Comparison of ENCODE assay signal across 1 cellular context in the genomic region with DNA sequence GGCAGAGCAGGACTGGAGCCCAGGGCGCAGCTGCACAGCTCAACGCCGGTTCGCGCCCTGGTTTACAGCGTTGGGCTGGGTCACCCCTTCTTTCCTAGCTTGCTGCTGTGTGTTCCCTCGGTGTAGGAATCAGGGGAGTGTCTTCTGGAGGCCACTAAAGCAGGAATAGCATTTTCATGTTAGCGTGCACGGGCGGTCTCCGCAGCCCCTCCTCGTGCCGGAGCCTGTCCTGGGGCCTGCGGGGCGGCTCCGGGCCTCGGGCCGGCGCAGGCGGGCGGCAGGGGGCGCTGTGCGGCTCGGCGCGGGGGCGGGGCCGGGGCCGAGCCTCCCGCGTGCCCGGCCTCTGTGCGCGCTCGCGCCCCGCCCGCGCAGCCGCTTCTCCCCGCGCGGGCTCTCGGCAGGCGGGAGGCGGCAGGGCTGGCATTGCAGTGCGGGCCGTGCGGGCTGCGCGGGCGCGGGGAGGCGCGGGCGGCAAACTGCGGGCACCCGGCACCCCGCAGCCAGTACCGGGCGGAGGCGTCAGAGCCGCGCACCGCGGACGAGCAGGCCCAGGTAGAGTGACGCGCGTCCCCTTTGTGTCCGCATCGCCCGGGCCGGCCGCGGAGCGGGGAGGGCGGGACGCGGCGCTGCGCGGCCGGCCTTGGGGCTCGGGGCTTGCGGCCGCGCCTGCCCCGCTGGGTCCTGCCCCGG.
TF ChIP-seq lines count a peak whose summit lies in the region.

A gene with protein sequence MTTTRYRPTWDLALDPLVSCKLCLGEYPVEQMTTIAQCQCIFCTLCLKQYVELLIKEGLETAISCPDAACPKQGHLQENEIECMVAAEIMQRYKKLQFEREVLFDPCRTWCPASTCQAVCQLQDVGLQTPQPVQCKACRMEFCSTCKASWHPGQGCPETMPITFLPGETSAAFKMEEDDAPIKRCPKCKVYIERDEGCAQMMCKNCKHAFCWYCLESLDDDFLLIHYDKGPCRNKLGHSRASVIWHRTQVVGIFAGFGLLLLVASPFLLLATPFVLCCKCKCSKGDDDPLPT (plus strand): TSS at position 342 of the 690 bp plus-strand sequence. CDS start 79,515 bp downstream, outside the sequence.

TF ChIP-seq in HepG2, 621 proteins besides CTCF, POLR2A, EP300 and RAD21 (continued from another document and continues in another):
- TF ChIP-seq, protein P1, sequence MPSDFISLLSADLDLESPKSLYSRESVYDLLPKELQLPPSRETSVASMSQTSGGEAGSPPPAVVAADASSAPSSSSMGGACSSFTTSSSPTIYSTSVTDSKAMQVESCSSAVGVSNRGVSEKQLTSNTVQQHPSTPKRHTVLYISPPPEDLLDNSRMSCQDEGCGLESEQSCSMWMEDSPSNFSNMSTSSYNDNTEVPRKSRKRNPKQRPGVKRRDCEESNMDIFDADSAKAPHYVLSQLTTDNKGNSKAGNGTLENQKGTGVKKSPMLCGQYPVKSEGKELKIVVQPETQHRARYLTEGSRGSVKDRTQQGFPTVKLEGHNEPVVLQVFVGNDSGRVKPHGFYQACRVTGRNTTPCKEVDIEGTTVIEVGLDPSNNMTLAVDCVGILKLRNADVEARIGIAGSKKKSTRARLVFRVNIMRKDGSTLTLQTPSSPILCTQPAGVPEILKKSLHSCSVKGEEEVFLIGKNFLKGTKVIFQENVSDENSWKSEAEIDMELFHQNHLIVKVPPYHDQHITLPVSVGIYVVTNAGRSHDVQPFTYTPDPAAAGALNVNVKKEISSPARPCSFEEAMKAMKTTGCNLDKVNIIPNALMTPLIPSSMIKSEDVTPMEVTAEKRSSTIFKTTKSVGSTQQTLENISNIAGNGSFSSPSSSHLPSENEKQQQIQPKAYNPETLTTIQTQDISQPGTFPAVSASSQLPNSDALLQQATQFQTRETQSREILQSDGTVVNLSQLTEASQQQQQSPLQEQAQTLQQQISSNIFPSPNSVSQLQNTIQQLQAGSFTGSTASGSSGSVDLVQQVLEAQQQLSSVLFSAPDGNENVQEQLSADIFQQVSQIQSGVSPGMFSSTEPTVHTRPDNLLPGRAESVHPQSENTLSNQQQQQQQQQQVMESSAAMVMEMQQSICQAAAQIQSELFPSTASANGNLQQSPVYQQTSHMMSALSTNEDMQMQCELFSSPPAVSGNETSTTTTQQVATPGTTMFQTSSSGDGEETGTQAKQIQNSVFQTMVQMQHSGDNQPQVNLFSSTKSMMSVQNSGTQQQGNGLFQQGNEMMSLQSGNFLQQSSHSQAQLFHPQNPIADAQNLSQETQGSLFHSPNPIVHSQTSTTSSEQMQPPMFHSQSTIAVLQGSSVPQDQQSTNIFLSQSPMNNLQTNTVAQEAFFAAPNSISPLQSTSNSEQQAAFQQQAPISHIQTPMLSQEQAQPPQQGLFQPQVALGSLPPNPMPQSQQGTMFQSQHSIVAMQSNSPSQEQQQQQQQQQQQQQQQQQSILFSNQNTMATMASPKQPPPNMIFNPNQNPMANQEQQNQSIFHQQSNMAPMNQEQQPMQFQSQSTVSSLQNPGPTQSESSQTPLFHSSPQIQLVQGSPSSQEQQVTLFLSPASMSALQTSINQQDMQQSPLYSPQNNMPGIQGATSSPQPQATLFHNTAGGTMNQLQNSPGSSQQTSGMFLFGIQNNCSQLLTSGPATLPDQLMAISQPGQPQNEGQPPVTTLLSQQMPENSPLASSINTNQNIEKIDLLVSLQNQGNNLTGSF (CRISPR knock-in tag; IDR thresholded peaks at IDR 0.05) = peak; percentile 60; the same call in 1 of the 2 replicates
- no peak for TF ChIP-seq ESRRA (CRISPR knock-in tag; IDR thresholded peaks at IDR 0.05; ENCODE audit: low read depth)
- TF ChIP-seq GPN1 (CRISPR knock-in tag; IDR thresholded peaks at IDR 0.05; ENCODE audit: borderline replicate concordance) = no peak
- TF ChIP-seq GABPA (IDR thresholded peaks at IDR 0.05; ENCODE audit: low read depth, low read length) = no peak
- TF ChIP-seq GABPA (CRISPR knock-in tag; IDR thresholded peaks at IDR 0.05; ENCODE audit: low read depth) = no peak
- TF ChIP-seq NR2F1 (CRISPR knock-in tag; IDR thresholded peaks at IDR 0.05) = no peak
- 0 out of 2 replicates have a peak, but pooled peaks have one; percentile 62 for TF ChIP-seq ZNF891 (CRISPR knock-in tag; IDR thresholded peaks at IDR 0.05)
- TF ChIP-seq ZNF501 (CRISPR knock-in tag; IDR thresholded peaks at IDR 0.05) = no peak
- TF ChIP-seq ELF1 (CRISPR knock-in tag; IDR thresholded peaks at IDR 0.05) = no peak
- TF ChIP-seq, protein P2, sequence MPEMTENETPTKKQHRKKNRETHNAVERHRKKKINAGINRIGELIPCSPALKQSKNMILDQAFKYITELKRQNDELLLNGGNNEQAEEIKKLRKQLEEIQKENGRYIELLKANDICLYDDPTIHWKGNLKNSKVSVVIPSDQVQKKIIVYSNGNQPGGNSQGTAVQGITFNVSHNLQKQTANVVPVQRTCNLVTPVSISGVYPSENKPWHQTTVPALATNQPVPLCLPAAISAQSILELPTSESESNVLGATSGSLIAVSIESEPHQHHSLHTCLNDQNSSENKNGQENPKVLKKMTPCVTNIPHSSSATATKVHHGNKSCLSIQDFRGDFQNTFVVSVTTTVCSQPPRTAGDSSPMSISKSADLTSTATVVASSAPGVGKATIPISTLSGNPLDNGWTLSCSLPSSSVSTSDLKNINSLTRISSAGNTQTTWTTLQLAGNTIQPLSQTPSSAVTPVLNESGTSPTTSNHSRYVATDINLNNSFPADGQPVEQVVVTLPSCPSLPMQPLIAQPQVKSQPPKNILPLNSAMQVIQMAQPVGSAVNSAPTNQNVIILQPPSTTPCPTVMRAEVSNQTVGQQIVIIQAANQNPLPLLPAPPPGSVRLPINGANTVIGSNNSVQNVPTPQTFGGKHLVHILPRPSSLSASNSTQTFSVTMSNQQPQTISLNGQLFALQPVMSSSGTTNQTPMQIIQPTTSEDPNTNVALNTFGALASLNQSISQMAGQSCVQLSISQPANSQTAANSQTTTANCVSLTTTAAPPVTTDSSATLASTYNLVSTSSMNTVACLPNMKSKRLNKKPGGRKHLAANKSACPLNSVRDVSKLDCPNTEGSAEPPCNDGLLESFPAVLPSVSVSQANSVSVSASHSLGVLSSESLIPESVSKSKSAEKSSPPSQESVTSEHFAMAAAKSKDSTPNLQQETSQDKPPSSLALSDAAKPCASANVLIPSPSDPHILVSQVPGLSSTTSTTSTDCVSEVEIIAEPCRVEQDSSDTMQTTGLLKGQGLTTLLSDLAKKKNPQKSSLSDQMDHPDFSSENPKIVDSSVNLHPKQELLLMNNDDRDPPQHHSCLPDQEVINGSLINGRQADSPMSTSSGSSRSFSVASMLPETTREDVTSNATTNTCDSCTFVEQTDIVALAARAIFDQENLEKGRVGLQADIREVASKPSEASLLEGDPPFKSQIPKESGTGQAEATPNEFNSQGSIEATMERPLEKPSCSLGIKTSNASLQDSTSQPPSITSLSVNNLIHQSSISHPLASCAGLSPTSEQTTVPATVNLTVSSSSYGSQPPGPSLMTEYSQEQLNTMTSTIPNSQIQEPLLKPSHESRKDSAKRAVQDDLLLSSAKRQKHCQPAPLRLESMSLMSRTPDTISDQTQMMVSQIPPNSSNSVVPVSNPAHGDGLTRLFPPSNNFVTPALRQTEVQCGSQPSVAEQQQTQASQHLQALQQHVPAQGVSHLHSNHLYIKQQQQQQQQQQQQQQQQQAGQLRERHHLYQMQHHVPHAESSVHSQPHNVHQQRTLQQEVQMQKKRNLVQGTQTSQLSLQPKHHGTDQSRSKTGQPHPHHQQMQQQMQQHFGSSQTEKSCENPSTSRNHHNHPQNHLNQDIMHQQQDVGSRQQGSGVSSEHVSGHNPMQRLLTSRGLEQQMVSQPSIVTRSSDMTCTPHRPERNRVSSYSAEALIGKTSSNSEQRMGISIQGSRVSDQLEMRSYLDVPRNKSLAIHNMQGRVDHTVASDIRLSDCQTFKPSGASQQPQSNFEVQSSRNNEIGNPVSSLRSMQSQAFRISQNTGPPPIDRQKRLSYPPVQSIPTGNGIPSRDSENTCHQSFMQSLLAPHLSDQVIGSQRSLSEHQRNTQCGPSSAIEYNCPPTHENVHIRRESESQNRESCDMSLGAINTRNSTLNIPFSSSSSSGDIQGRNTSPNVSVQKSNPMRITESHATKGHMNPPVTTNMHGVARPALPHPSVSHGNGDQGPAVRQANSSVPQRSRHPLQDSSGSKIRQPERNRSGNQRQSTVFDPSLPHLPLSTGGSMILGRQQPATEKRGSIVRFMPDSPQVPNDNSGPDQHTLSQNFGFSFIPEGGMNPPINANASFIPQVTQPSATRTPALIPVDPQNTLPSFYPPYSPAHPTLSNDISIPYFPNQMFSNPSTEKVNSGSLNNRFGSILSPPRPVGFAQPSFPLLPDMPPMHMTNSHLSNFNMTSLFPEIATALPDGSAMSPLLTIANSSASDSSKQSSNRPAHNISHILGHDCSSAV (CRISPR knock-in tag; IDR thresholded peaks at IDR 0.05; ENCODE audit: borderline replicate concordance) = no peak
- 0 out of 2 replicates have a peak, but pooled peaks have one; percentile 22 for TF ChIP-seq ZBTB38 (CRISPR knock-in tag; IDR thresholded peaks at IDR 0.05)
- 0 out of 2 replicates have a peak, but pooled peaks have one; percentile 30 for TF ChIP-seq SALL1 (CRISPR knock-in tag; IDR thresholded peaks at IDR 0.05)
- TF ChIP-seq, protein P3, sequence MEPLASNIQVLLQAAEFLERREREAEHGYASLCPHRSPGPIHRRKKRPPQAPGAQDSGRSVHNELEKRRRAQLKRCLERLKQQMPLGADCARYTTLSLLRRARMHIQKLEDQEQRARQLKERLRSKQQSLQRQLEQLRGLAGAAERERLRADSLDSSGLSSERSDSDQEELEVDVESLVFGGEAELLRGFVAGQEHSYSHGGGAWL (CRISPR knock-in tag; IDR thresholded peaks at IDR 0.05) = peak; percentile 27; the same call in 1 of the 2 replicates
- TF ChIP-seq NFIB (CRISPR knock-in tag; IDR thresholded peaks at IDR 0.05; ENCODE audit: borderline replicate concordance) = no peak
- TF ChIP-seq DNMT1 (CRISPR knock-in tag; IDR thresholded peaks at IDR 0.05) = peak; percentile 38; the same call in 1 of the 2 replicates
- no peak for TF ChIP-seq SMAD9 (CRISPR knock-in tag; IDR thresholded peaks at IDR 0.05)
- TF ChIP-seq HNRNPUL1 (IDR thresholded peaks at IDR 0.05; ENCODE audit: low read depth, low read length) = no peak
- TF ChIP-seq ZNF335 (CRISPR knock-in tag; IDR thresholded peaks at IDR 0.05) = no peak
- TF ChIP-seq JUN (CRISPR knock-in tag; IDR thresholded peaks at IDR 0.05) = no peak
- TF ChIP-seq NR1H2 (CRISPR knock-in tag; IDR thresholded peaks at IDR 0.05; ENCODE audit: borderline replicate concordance, low read depth) = peak; percentile 63; the same call in 1 of the 2 replicates
- TF ChIP-seq ZFP41 (CRISPR knock-in tag; IDR thresholded peaks at IDR 0.05; ENCODE audit: borderline replicate concordance) = no peak
- TF ChIP-seq SETDB1 (CRISPR knock-in tag; IDR thresholded peaks at IDR 0.05; ENCODE audit: borderline replicate concordance) = no peak
- TF ChIP-seq, protein P4, sequence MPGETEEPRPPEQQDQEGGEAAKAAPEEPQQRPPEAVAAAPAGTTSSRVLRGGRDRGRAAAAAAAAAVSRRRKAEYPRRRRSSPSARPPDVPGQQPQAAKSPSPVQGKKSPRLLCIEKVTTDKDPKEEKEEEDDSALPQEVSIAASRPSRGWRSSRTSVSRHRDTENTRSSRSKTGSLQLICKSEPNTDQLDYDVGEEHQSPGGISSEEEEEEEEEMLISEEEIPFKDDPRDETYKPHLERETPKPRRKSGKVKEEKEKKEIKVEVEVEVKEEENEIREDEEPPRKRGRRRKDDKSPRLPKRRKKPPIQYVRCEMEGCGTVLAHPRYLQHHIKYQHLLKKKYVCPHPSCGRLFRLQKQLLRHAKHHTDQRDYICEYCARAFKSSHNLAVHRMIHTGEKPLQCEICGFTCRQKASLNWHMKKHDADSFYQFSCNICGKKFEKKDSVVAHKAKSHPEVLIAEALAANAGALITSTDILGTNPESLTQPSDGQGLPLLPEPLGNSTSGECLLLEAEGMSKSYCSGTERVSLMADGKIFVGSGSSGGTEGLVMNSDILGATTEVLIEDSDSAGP (CRISPR knock-in tag; IDR thresholded peaks at IDR 0.05; ENCODE audit: borderline replicate concordance) = no peak
- no peak for TF ChIP-seq NFKB2 (CRISPR knock-in tag; IDR thresholded peaks at IDR 0.05; ENCODE audit: borderline replicate concordance)
- TF ChIP-seq, protein P5, sequence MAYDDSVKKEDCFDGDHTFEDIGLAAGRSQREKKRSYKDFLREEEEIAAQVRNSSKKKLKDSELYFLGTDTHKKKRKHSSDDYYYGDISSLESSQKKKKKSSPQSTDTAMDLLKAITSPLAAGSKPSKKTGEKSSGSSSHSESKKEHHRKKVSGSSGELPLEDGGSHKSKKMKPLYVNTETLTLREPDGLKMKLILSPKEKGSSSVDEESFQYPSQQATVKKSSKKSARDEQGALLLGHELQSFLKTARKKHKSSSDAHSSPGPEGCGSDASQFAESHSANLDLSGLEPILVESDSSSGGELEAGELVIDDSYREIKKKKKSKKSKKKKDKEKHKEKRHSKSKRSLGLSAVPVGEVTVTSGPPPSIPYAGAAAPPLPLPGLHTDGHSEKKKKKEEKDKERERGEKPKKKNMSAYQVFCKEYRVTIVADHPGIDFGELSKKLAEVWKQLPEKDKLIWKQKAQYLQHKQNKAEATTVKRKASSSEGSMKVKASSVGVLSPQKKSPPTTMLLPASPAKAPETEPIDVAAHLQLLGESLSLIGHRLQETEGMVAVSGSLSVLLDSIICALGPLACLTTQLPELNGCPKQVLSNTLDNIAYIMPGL (CRISPR knock-in tag; IDR thresholded peaks at IDR 0.05; ENCODE audit: borderline replicate concordance in 1 of 2, low read depth in 1 of 2) = peak in 1 of 2 experiments; percentile 62; a peak in 1 of 4 replicates
- TF ChIP-seq, protein P6, sequence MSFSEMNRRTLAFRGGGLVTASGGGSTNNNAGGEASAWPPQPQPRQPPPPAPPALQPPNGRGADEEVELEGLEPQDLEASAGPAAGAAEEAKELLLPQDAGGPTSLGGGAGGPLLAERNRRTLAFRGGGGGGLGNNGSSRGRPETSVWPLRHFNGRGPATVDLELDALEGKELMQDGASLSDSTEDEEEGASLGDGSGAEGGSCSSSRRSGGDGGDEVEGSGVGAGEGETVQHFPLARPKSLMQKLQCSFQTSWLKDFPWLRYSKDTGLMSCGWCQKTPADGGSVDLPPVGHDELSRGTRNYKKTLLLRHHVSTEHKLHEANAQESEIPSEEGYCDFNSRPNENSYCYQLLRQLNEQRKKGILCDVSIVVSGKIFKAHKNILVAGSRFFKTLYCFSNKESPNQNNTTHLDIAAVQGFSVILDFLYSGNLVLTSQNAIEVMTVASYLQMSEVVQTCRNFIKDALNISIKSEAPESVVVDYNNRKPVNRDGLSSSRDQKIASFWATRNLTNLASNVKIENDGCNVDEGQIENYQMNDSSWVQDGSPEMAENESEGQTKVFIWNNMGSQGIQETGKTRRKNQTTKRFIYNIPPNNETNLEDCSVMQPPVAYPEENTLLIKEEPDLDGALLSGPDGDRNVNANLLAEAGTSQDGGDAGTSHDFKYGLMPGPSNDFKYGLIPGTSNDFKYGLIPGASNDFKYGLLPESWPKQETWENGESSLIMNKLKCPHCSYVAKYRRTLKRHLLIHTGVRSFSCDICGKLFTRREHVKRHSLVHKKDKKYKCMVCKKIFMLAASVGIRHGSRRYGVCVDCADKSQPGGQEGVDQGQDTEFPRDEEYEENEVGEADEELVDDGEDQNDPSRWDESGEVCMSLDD (CRISPR knock-in tag; IDR thresholded peaks at IDR 0.05; ENCODE audit: borderline replicate concordance) = peak; percentile 17; the same call in 1 of the 2 replicates
- TF ChIP-seq, protein P7, sequence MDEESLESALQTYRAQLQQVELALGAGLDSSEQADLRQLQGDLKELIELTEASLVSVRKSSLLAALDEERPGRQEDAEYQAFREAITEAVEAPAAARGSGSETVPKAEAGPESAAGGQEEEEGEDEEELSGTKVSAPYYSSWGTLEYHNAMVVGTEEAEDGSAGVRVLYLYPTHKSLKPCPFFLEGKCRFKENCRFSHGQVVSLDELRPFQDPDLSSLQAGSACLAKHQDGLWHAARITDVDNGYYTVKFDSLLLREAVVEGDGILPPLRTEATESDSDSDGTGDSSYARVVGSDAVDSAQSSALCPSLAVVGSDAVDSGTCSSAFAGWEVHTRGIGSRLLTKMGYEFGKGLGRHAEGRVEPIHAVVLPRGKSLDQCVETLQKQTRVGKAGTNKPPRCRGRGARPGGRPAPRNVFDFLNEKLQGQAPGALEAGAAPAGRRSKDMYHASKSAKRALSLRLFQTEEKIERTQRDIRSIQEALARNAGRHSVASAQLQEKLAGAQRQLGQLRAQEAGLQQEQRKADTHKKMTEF (CRISPR knock-in tag; IDR thresholded peaks at IDR 0.05) = no peak
- TF ChIP-seq MEF2D (CRISPR knock-in tag; IDR thresholded peaks at IDR 0.05) = no peak
- no peak for TF ChIP-seq RORA (CRISPR knock-in tag; IDR thresholded peaks at IDR 0.05)
